Comparison of ENCODE assay signal across 3 cellular contexts in genomic region chr1:6981595-6981994, GRCh38.
"Had no signal": no experiment of that assay in that cellular context is flagged by ENCODE, and none has a peak within 500 bp of the region (broad histone marks: within the 10 kb centered on the region; RNA-seq: fewer than 3 reads in every experiment).

No MANE protein-coding gene starts in this region.

- H3K4me3 ChIP-seq: GM12878 had no signal

- DNase-seq: GDM1, GF-D8 had no signal

- ATAC-seq: GM12878 had no signal
